8 cellular contexts compared by ENCODE assay signal in genomic region chr11:65712633-65713076, GRCh38. TPM values are rescaled to one million over a fixed set of nuclear protein-coding genes. Genes with fewer than 3 reads are reported as not detected.
A peak's percentile ranks its signal among the peaks of the same experiment; 100 is the strongest.
DNase-seq lines count a peak whose midpoint lies in the region; ATAC-seq and TF ChIP-seq lines count a peak whose summit lies in the region.

No MANE protein-coding gene starts in this region.

- TF ChIP-seq CTCF in cardiac muscle cell (IDR thresholded peaks at IDR 0.05; ENCODE audit: low read depth, low read length) (no peak), astrocyte of the cerebellum (IDR thresholded peaks at IDR 0.05; ENCODE audit: low read depth, low read length, missing control alignments) (no peak), uterus (IDR thresholded peaks at IDR 0.05) (no peak)

- H3K27me3 ChIP-seq in cardiac muscle cell (no peaks in the 10 kb centered on the region), uterus (no peaks in the 10 kb centered on the region)

- H3K9me3 Mint-ChIP-seq in memory B cell = no peaks in the 10 kb centered on the region

- no peak for ATAC-seq in left ventricle myocardium superior
- no peak for ATAC-seq in memory B cell (ENCODE audit: low read depth)

- peak overlapping the region; percentile 92 for H3K4me3 Mint-ChIP-seq in memory B cell

- peak overlapping the region; percentile 99 for H3K27ac Mint-ChIP-seq in memory B cell

- no peaks in the 10 kb centered on the region for H3K4me1 ChIP-seq in cardiac muscle cell (ENCODE audit: low read depth)
- peaks cover 0 to 8% of the 10 kb centered on the region in 2 donors for H3K4me1 ChIP-seq in uterus

- DNase-seq in cardiac muscle cell (ENCODE audit: low read depth in 1 of 2, low spot score in 1 of 2) (no peak), left ventricle myocardium superior (no peak), astrocyte of the cerebellum (ENCODE audit: low read depth) (no peak), memory B cell (ENCODE audit: low spot score in 2 of 2) (no peak), uterus (no peak), OCI-M1 (lab: John Stamatoyannopoulos, UW) (no peak), putamen (ENCODE audit: low spot score) (no peak)
- no peak for DNase-seq in stimulated activated CD4-positive, alpha-beta T cell treated with anti-CD3 and anti-CD28 coated beads, Interleukin-2, amount 100 ng/mL, for 24 hours

- H3K4me3 ChIP-seq in cardiac muscle cell (peak overlapping the region; percentile 54), astrocyte of the cerebellum (ENCODE audit: low read depth, low read length) (peak overlapping the region; percentile 70), uterus (peak overlapping the region; percentile 57 to 74)

- in situ Hi-C loops in astrocyte of the cerebellum (cut with HindIII; ENCODE audit: low sequenced_read_pairs) = no loop called here

- peaks cover 15% of the 10 kb centered on the region for H3K4me1 Mint-ChIP-seq in memory B cell

- TF ChIP-seq POLR2A in uterus (IDR thresholded peaks at IDR 0.05) = no peak

- H3K9me3 ChIP-seq in cardiac muscle cell (ENCODE audit: low read depth) = no peaks in the 10 kb centered on the region
- no peaks in the 10 kb centered on the region for H3K9me3 ChIP-seq in uterus

- no peaks in the 10 kb centered on the region for H3K27me3 Mint-ChIP-seq in memory B cell

- intact Hi-C loops in left ventricle myocardium superior (cut with micrococcal nuclease) = no loop called here
- intact Hi-C loops in uterus (cut with DNase I; ENCODE audit: low total_unique reads) = loop anchor here (5.0 kb wide), 1 partner anchor 105 kb away; no protein-coding TSS in a partner anchor

- peaks cover 25% of the 10 kb centered on the region for H3K36me3 Mint-ChIP-seq in memory B cell

- H3K36me3 ChIP-seq in cardiac muscle cell (peaks cover 28% of the 10 kb centered on the region), uterus (no peaks in the 10 kb centered on the region)

- H3K27ac ChIP-seq in cardiac muscle cell = peak overlapping the region; percentile 99
- H3K27ac ChIP-seq in uterus = peak overlapping the region; percentile 94 to 98

RNA-seq across cellular contexts. Expression of gene KAT5, which starts 0.6 kb away (rescaled TPM):
- 51.2 and 51.4 TPM in 2 replicates for total RNA-seq in cardiac muscle cell
- polyA plus RNA-seq in cardiac muscle cell = 37.7 and 63.7 TPM in 2 replicates
- total RNA-seq in left ventricle myocardium superior = 50.1 TPM
- 100 to 1,000 TPM in 2 of 4 donors, 10 to 100 TPM in 2; 37.1 to 113 (median 81.5) TPM for total RNA-seq in uterus

RNA-seq across cellular contexts. Expression of gene RNASEH2C, which starts 7.9 kb away (rescaled TPM):
- total RNA-seq in cardiac muscle cell (83.7 and 108 TPM in 2 replicates), left ventricle myocardium superior (42.4 TPM), uterus (100 to 1,000 TPM in 1 of 4 donors, 10 to 100 TPM in 3; 35.2 to 107 (median 65.4) TPM)
- polyA plus RNA-seq in cardiac muscle cell = 71.5 and 84.4 TPM in 2 replicates

RNA-seq across cellular contexts. Expression of gene RELA, which starts 49.9 kb away (rescaled TPM):
- total RNA-seq in cardiac muscle cell (39.8 and 51.9 TPM in 2 replicates), left ventricle myocardium superior (40.1 TPM), uterus (10 to 100 TPM in 3 of 4 donors, 1 to 10 TPM in 1; 6.7 to 97.1 (median 36.5) TPM)
- 46.2 and 46.5 TPM in 2 replicates for polyA plus RNA-seq in cardiac muscle cell
